In the genomic region with DNA sequence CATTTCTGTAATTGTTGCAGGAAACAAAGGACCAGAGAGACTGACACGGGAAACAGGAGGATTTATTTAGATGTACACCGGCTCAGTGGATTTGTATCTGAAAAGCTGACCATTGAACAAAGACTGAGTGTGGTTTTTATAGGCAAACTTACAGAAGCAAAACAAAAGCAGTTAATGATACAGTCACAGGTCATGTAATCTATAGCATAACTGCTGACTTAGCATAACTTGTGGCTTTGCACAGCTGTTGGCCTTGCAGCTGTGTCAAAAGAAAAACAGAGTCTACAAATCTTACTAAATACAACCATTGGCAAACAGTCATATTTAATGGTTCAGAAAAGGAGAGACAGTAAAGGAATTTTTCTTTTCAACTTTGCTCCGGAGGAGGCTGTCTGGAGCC, we compare ENCODE assay signal across 14 cellular contexts. TPM values are rescaled to one million over a fixed set of nuclear protein-coding genes. Genes with fewer than 3 reads are reported as not detected.
DNase-seq lines count a peak whose midpoint lies in the region; ATAC-seq and TF ChIP-seq lines count a peak whose summit lies in the region.
"Had no signal": no experiment of that assay in that cellular context is flagged by ENCODE, and none has a peak within 500 bp of the region (broad histone marks: within the 10 kb centered on the region; RNA-seq: fewer than 3 reads in every experiment).

No MANE protein-coding gene starts in this region.

- no peak overlapping the region for H2AFZ ChIP-seq in osteoblast (ENCODE audit: low read length)

- H3K79me2 ChIP-seq in osteoblast (ENCODE audit: insufficient read depth, low read length), result peaks cover 31% of the 10 kb centered on the region

- peak overlapping the region; percentile 42 for H3K4me3 Mint-ChIP-seq in T-helper 1 cell treated with Interleukin-12 subunit alpha and Interleukin-12 subunit beta and Interleukin-4 antibody, amounts not matched to agents 30 μg/mL and 1 μg/mL, for 36 hours
- peak overlapping the region; percentile 64 to 96 (median 92) for H3K4me3 Mint-ChIP-seq in brain

- peaks cover 20% of the 10 kb centered on the region for H3K36me3 Mint-ChIP-seq in T-helper 1 cell treated with Interleukin-12 subunit alpha and Interleukin-12 subunit beta and Interleukin-4 antibody, amounts not matched to agents 30 μg/mL and 1 μg/mL, for 36 hours (ENCODE audit: low read depth)
- peaks cover 23% of the 10 kb centered on the region for H3K36me3 Mint-ChIP-seq in brain

- peak overlapping the region; percentile 57 for H3K27ac Mint-ChIP-seq in T-helper 1 cell treated with Interleukin-12 subunit alpha and Interleukin-12 subunit beta and Interleukin-4 antibody, amounts not matched to agents 30 μg/mL and 1 μg/mL, for 36 hours
- H3K27ac Mint-ChIP-seq in brain, result peak overlapping the region; percentile 41 to 99 (median 59)

- H3K4me1 ChIP-seq in osteoblast (ENCODE audit: insufficient read depth, low read length), result peaks cover 8% of the 10 kb centered on the region

- H3K4me3 ChIP-seq in NB4 (ENCODE audit: low read depth, low read length) (no peak overlapping the region), osteoblast (ENCODE audit: insufficient read depth, low read length) (no peak overlapping the region)

- TF ChIP-seq POLR2A in NB4 (IDR thresholded peaks at IDR 0.05; ENCODE audit: extremely low read depth, insufficient read length), result peak; percentile 11

- peaks cover 29% of the 10 kb centered on the region for H3K4me1 Mint-ChIP-seq in T-helper 1 cell treated with Interleukin-12 subunit alpha and Interleukin-12 subunit beta and Interleukin-4 antibody, amounts not matched to agents 30 μg/mL and 1 μg/mL, for 36 hours (ENCODE audit: low read depth)
- H3K4me1 Mint-ChIP-seq in brain, result peaks cover 33% of the 10 kb centered on the region

- no peaks in the 10 kb centered on the region for H3K9me3 ChIP-seq in osteoblast (ENCODE audit: low read depth, low read length)

- peaks cover 3% of the 10 kb centered on the region for H3K27me3 Mint-ChIP-seq in T-helper 1 cell treated with Interleukin-12 subunit alpha and Interleukin-12 subunit beta and Interleukin-4 antibody, amounts not matched to agents 30 μg/mL and 1 μg/mL, for 36 hours (ENCODE audit: low read depth)
- peaks cover 13% of the 10 kb centered on the region for H3K27me3 Mint-ChIP-seq in brain

- peaks cover 20% of the 10 kb centered on the region for H4K20me1 ChIP-seq in osteoblast (ENCODE audit: insufficient read depth, low read length)

- DNase-seq in T-helper 1 cell (no peak), NB4 (ENCODE audit: low read depth) (no peak), osteoblast (ENCODE audit: insufficient read length, low spot score, missing footprints) (peak; percentile 50), NCI-H2081 treated with DMSO at 0.1 percent for 48 hours (lab: John Stamatoyannopoulos, UW) (no peak), NCI-H2029 (lab: John Stamatoyannopoulos, UW) (no peak)
- DNase-seq: 8988T; left ventricle myocardium superior; NCI-H345; stimulated activated CD4-positive, alpha-beta T cell treated with anti-CD3 and anti-CD28 coated beads, Interleukin-4, amount 100 ng/mL, for 24 hours; substantia nigra had no signal

- H3K4me2 ChIP-seq in osteoblast (ENCODE audit: insufficient read depth, low read length), result no peak overlapping the region

- no peak for ATAC-seq in GM19023 (IDR thresholded peaks at IDR 0.05; ENCODE audit: unreplicated experiment)
- ATAC-seq: GM12878, left ventricle myocardium superior had no signal

- no peaks in the 10 kb centered on the region for H3K27me3 ChIP-seq in osteoblast (ENCODE audit: insufficient read depth, low read length)

- TF ChIP-seq CTCF in NB4 (IDR thresholded peaks at IDR 0.05; ENCODE audit: low read depth, low read length) (no peak), brain (conservative IDR thresholded peaks at IDR 0.05) (no peak), osteoblast (IDR thresholded peaks at IDR 0.05; ENCODE audit: extremely low read depth, low read depth, low read length) (no peak)

- H3K9me3 Mint-ChIP-seq in T-helper 1 cell treated with Interleukin-12 subunit alpha and Interleukin-12 subunit beta and Interleukin-4 antibody, amounts not matched to agents 30 μg/mL and 1 μg/mL, for 36 hours, result no peaks in the 10 kb centered on the region
- H3K9me3 Mint-ChIP-seq in brain, result peaks cover 0 to 4% (median 0%) of the 10 kb centered on the region in 5 experiments

- H3K36me3 ChIP-seq in osteoblast (ENCODE audit: insufficient read depth, low read length), result peaks cover 1% of the 10 kb centered on the region

- no peak overlapping the region for H3K27ac ChIP-seq in osteoblast (ENCODE audit: low read depth, low read length)

RNA-seq across cellular contexts. Expression of a gene that starts 2.3 kb away (rescaled TPM):
- polyA plus RNA-seq in brain (ENCODE audit: insufficient read depth, low read depth, low replicate concordance), result 261 TPM
- 105 and 107 TPM in 2 replicates for total RNA-seq in osteoblast

RNA-seq across cellular contexts. Expression of a gene that starts 26.5 kb away (rescaled TPM):
- 143 TPM for polyA plus RNA-seq in brain (ENCODE audit: insufficient read depth, low read depth, low replicate concordance)
- 43.0 and 49.9 TPM in 2 replicates for total RNA-seq in osteoblast

RNA-seq across cellular contexts. Expression of a gene that starts 49.4 kb away (rescaled TPM):
- 23.5 TPM for polyA plus RNA-seq in brain (ENCODE audit: insufficient read depth, low read depth, low replicate concordance)
- 34.0 and 36.5 TPM in 2 replicates for total RNA-seq in osteoblast
